In genomic region chr12:71694099-71694820, GRCh38 we compare ENCODE assay signal across 9 cellular contexts. TPM values are rescaled to one million over a fixed set of nuclear protein-coding genes. Genes with fewer than 3 reads are reported as not detected.
DNase-seq lines count a peak whose midpoint lies in the region; ATAC-seq, FAIRE-seq and TF ChIP-seq lines count a peak whose summit lies in the region.
"Had no signal": no experiment of that assay in that cellular context is flagged by ENCODE, and none has a peak within 500 bp of the region (broad histone marks: within the 10 kb centered on the region; RNA-seq: fewer than 3 reads in every experiment).

No MANE protein-coding gene starts in this region.

- H3K27me3 ChIP-seq in dorsolateral prefrontal cortex, result no peaks in the 10 kb centered on the region

- no peak for FAIRE-seq in D721Med (lab: Jason Lieb, UNC)

- intact Hi-C loops in dorsolateral prefrontal cortex (cut with DNase I), result no loop called here

- no peak overlapping the region for H3K4me3 ChIP-seq in dorsolateral prefrontal cortex

- POLR2A ChIA-PET in HEK293T (lab: Yijun Ruan, JAX), result no interaction called here

- no peak for TF ChIP-seq CTCF in D721Med (IDR thresholded peaks at IDR 0.05; ENCODE audit: insufficient read depth, missing control alignments)
- TF ChIP-seq CTCF in dorsolateral prefrontal cortex (IDR thresholded peaks at IDR 0.05 in 54 of 56, conservative IDR thresholded peaks at IDR 0.05 in 2 of 56; ENCODE audit: low read depth in 1 of 56, partially characterized antibody in 56 of 56), result no peak

- DNase-seq in D721Med (ENCODE audit: insufficient read length, low spot score) (peak; percentile 41), fibroblast of gingiva (ENCODE audit: low read depth) (peak; percentile 24), HEK293T (ENCODE audit: extremely low spot score) (no peak), HuH-7.5 (ENCODE audit: low spot score) (no peak), dorsolateral prefrontal cortex (no peak), ecto neural progenitor cell (ENCODE audit: low spot score) (no peak)
- DNase-seq: DMS53 had no signal

- CTCF ChIA-PET in HEK293T (lab: Yijun Ruan, JAX), result no interaction called here

- no peak overlapping the region for H3K27ac ChIP-seq in dorsolateral prefrontal cortex

- peak; percentile 76 for ATAC-seq in GM21360 (IDR thresholded peaks at IDR 0.05; ENCODE audit: unreplicated experiment)
- ATAC-seq in HG03439 (IDR thresholded peaks at IDR 0.05; ENCODE audit: unreplicated experiment), result peak; percentile 90

TF ChIP-seq in HEK293T, 16 proteins besides CTCF, POLR2A, EP300 and RAD21:
- TF ChIP-seq HDGF (IDR thresholded peaks at IDR 0.05; ENCODE audit: borderline replicate concordance) (no peak), PKNOX1 (IDR thresholded peaks at IDR 0.05) (no peak), TARDBP (IDR thresholded peaks at IDR 0.05) (no peak), L3MBTL2 (conservative IDR thresholded peaks at IDR 0.05) (no peak), CTBP1 (IDR thresholded peaks at IDR 0.05; ENCODE audit: borderline replicate concordance) (no peak), LEF1 (IDR thresholded peaks at IDR 0.05; ENCODE audit: borderline replicate concordance) (no peak), ARNT (IDR thresholded peaks at IDR 0.05) (no peak), FOXM1 (IDR thresholded peaks at IDR 0.05; ENCODE audit: borderline replicate concordance) (no peak), SP1 (IDR thresholded peaks at IDR 0.05) (no peak), BHLHE40 (IDR thresholded peaks at IDR 0.05; ENCODE audit: borderline replicate concordance) (no peak), ZNF384 (IDR thresholded peaks at IDR 0.05) (no peak), NFRKB (IDR thresholded peaks at IDR 0.05) (no peak), FOXA1 (IDR thresholded peaks at IDR 0.05) (no peak), FOXK2 (IDR thresholded peaks at IDR 0.05) (no peak), SUZ12 (IDR thresholded peaks at IDR 0.05) (no peak), ELF4 (IDR thresholded peaks at IDR 0.05) (no peak)

RNA-seq across cellular contexts. Expression of gene TMEM19, which starts 8.4 kb away (rescaled TPM):
- 10 to 100 TPM; 15.3 to 39.6 (median 23.5) TPM for total RNA-seq in dorsolateral prefrontal cortex

RNA-seq across cellular contexts. Expression of gene THAP2, which starts 30.2 kb away (rescaled TPM):
- 10 to 100 TPM in 94 of 120 experiments, 1 to 10 TPM in 26; 6.8 to 32.4 (median 12.8) TPM for total RNA-seq in dorsolateral prefrontal cortex

RNA-seq across cellular contexts. Expression of gene ZFC3H1, which starts 30.6 kb away (rescaled TPM):
- 100 to 1,000 TPM in 1 of 120 experiments, 10 to 100 TPM in 119; 49.7 to 102 (median 66.9) TPM for total RNA-seq in dorsolateral prefrontal cortex

Comparison
In these comparisons a context has a peak if more than half of its experiments do, and no peak if none do; other contexts are left out.
1. DNase-seq: peak in D721Med (single experiment) and fibroblast of gingiva (single experiment); none in HEK293T (single experiment), HuH-7.5 (single experiment), dorsolateral prefrontal cortex (0 of 10) and ecto neural progenitor cell (single experiment).